ENCODE assay signal across 8 cellular contexts in the genomic region with DNA sequence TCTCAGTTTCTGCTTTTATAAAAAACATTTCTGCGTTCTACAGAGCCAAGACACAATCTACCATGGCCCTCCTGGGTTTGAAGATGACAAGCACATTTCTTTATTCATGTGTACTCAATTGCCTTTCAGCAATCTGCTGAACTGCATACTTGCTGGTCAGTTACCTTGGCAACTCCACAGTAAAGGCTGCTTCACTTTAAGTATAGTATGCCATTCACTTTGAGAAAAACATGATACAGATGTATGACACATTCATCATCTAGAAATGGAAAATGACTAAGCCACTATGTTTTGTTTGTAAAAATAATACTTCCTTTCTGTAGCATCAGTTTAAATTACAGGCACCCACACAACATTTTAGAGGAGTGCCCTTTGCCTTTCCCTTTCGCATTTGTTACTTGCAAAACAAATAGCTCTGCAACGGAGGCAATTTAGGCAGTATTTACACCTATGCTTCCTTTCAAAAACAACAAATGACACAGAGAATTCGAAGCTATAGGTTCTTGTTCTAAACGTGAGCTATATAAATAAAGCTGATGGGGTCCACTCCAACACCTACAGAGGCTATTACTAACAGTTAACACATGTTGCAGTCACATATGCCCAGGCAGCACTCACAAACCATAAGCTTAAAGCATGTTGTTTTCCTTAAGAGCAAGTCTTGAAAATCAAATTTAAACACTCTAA. TPM values are rescaled to one million over a fixed set of nuclear protein-coding genes. Genes with fewer than 3 reads are reported as not detected.
A peak's percentile ranks its signal among the peaks of the same experiment; 100 is the strongest.
DNase-seq lines count a peak whose midpoint lies in the region; ATAC-seq, FAIRE-seq and TF ChIP-seq lines count a peak whose summit lies in the region.

No MANE protein-coding gene starts in this region.

- no peak overlapping the region for H2AFZ ChIP-seq in endothelial cell of umbilical vein (ENCODE audit: low read depth, low read length)

- POLR2A ChIA-PET in MCF 10A (lab: Yijun Ruan, JAX), result interaction anchor here (1.7 to 3.5 kb wide), 4 partner anchors 10 to 23 kb away, joined by 5 to 17 read pairs (median 9); a partner anchor contains a TSS
- POLR2A ChIA-PET in endothelial cell of umbilical vein (lab: Charles Lee), result no interaction called here
- POLR2A ChIA-PET in T-cell (lab: Charles Lee), result interaction anchor here in 1 of 2 donors (0.9 kb wide), 1 partner anchor 9 kb away, joined by 3 read pairs; no protein-coding TSS in a partner anchor

- H3K4me3 ChIP-seq in breast epithelium (no peak overlapping the region), endothelial cell of umbilical vein (replicated peaks in 1 of 3; ENCODE audit: insufficient read depth in 1 of 3, low read depth in 1 of 3, low read length in 3 of 3) (no peak overlapping the region)

- ATAC-seq in T-cell (replicated peaks in 1 of 4), result no peak

- DNase-seq in MCF 10A (ENCODE audit: unreplicated experiment) (peak; percentile 59), breast epithelium (ENCODE audit: low spot score in 2 of 2) (no peak), NCI-H187 treated with DMSO at 0.1 percent for 48 hours (lab: John Stamatoyannopoulos, UW) (peak; percentile 16), endothelial cell of umbilical vein (ENCODE audit: low read depth, low spot score) (peak; percentile 84), type B pancreatic cell (ENCODE audit: extremely low spot score, unreplicated experiment) (no peak), T-cell (no peak), putamen (ENCODE audit: low spot score) (no peak), NCI-H510A (lab: John Stamatoyannopoulos, UW) (no peak)

- no peaks in the 10 kb centered on the region for H3K9me3 ChIP-seq in breast epithelium
- no peaks in the 10 kb centered on the region for H3K9me3 ChIP-seq in endothelial cell of umbilical vein (replicated peaks; ENCODE audit: control insufficient read depth, insufficient read depth, low read length)

- H3K27ac Mint-ChIP-seq in MCF 10A (ENCODE audit: low read depth, unreplicated experiment) (peak overlapping the region; percentile 16), type B pancreatic cell (peak overlapping the region; percentile 76), T-cell (no peak overlapping the region)

- FAIRE-seq in endothelial cell of umbilical vein (lab: Jason Lieb, UNC), result peak; percentile 69

- BruUV-seq in MCF 10A (replicated peaks; lab: Mats Ljungman, UMichigan), result no TSS peak
- no TSS peak for BruUV-seq in endothelial cell of umbilical vein (replicated peaks; lab: Mats Ljungman, UMichigan)

- H3K9me1 ChIP-seq in endothelial cell of umbilical vein (replicated peaks; ENCODE audit: control insufficient read depth, extremely low read depth, insufficient read depth, low read length), result no peaks in the 10 kb centered on the region

- H3K9me3 Mint-ChIP-seq in MCF 10A (ENCODE audit: unreplicated experiment) (no peaks in the 10 kb centered on the region), type B pancreatic cell (peaks cover 3% of the 10 kb centered on the region), T-cell (no peaks in the 10 kb centered on the region)

- no peak overlapping the region for H3K4me3 Mint-ChIP-seq in MCF 10A (ENCODE audit: unreplicated experiment)
- peak overlapping the region; percentile 31 for H3K4me3 Mint-ChIP-seq in type B pancreatic cell
- H3K4me3 Mint-ChIP-seq in T-cell, result no peak overlapping the region

- H3K27me3 ChIP-seq in breast epithelium (no peaks in the 10 kb centered on the region), endothelial cell of umbilical vein (ENCODE audit: control insufficient read depth in 2 of 2, insufficient read depth in 2 of 2, low read length in 2 of 2) (no peaks in the 10 kb centered on the region)

- H3K4me1 ChIP-seq in breast epithelium (no peaks in the 10 kb centered on the region), endothelial cell of umbilical vein (ENCODE audit: control insufficient read depth, extremely low read depth, insufficient read depth, low read length) (peaks cover 11% of the 10 kb centered on the region)

- TF ChIP-seq POLR2A in breast epithelium (IDR thresholded peaks at IDR 0.05) (no peak), endothelial cell of umbilical vein (IDR thresholded peaks at IDR 0.05; ENCODE audit: low read depth, low read length) (no peak)

- H3K4me2 ChIP-seq in endothelial cell of umbilical vein (ENCODE audit: insufficient read depth, low read length), result peak overlapping the region; percentile 65

- TF ChIP-seq CTCF in MCF 10A (IDR thresholded peaks at IDR 0.05; ENCODE audit: unreplicated experiment) (no peak), breast epithelium (IDR thresholded peaks at IDR 0.05) (no peak), endothelial cell of umbilical vein (IDR thresholded peaks at IDR 0.05; ENCODE audit: extremely low read depth in 1 of 2, insufficient read depth in 1 of 2, low read depth in 1 of 2, low read length in 2 of 2) (no peak), type B pancreatic cell (conservative IDR thresholded peaks at IDR 0.05) (no peak)

- H3K27me3 Mint-ChIP-seq in MCF 10A (ENCODE audit: insufficient read depth, unreplicated experiment), result no peaks in the 10 kb centered on the region
- H3K27me3 Mint-ChIP-seq in type B pancreatic cell, result no peaks in the 10 kb centered on the region
- H3K27me3 Mint-ChIP-seq in T-cell, result peaks cover 16 to 41% of the 10 kb centered on the region in 2 donors

- H3K36me3 ChIP-seq in breast epithelium (no peaks in the 10 kb centered on the region), endothelial cell of umbilical vein (ENCODE audit: control insufficient read depth in 2 of 2, extremely low read depth in 1 of 2, insufficient read depth in 2 of 2, low read length in 2 of 2) (no peaks in the 10 kb centered on the region)

- dilution Hi-C loops in endothelial cell of umbilical vein (cut with MboI; ENCODE audit: extremely low pct_ligation_motif_present, low sequenced_read_pairs), result no loop called here

- no peaks in the 10 kb centered on the region for H4K20me1 ChIP-seq in endothelial cell of umbilical vein (replicated peaks; ENCODE audit: control insufficient read depth, extremely low read depth, insufficient read depth, low read length)

- H3K79me2 ChIP-seq in endothelial cell of umbilical vein (ENCODE audit: control insufficient read depth, insufficient read depth, low read length), result no peaks in the 10 kb centered on the region

- CTCF ChIA-PET in MCF 10A (lab: Yijun Ruan, JAX) (interaction anchor here (0.6 to 2.0 kb wide), 8 partner anchors 9 to 1019 kb away, joined by 3 to 9 read pairs (median 4); a partner anchor contains a TSS), endothelial cell of umbilical vein (lab: Charles Lee) (interaction anchor here (0.6 to 2.8 kb wide), 7 partner anchors 9 to 344 kb away, joined by 3 to 8 read pairs (median 6); no protein-coding TSS in a partner anchor), T-cell (lab: Charles Lee) (no interaction called here)

- no peak overlapping the region for H3K27ac ChIP-seq in breast epithelium
- H3K27ac ChIP-seq in endothelial cell of umbilical vein (ENCODE audit: insufficient read depth, low read depth, low read length), result peak overlapping the region; percentile 51

- H3K4me1 Mint-ChIP-seq in MCF 10A (ENCODE audit: insufficient read depth, unreplicated experiment), result peaks cover 16% of the 10 kb centered on the region
- peaks cover 37% of the 10 kb centered on the region for H3K4me1 Mint-ChIP-seq in type B pancreatic cell (ENCODE audit: unreplicated experiment)
- H3K4me1 Mint-ChIP-seq in T-cell, result no peaks in the 10 kb centered on the region

- H3K36me3 Mint-ChIP-seq in MCF 10A (ENCODE audit: insufficient read depth, unreplicated experiment), result no peaks in the 10 kb centered on the region
- peaks cover 4% of the 10 kb centered on the region for H3K36me3 Mint-ChIP-seq in type B pancreatic cell
- H3K36me3 Mint-ChIP-seq in T-cell, result no peaks in the 10 kb centered on the region

- no peak overlapping the region for H3K9ac ChIP-seq in endothelial cell of umbilical vein (replicated peaks; ENCODE audit: extremely low read depth, insufficient read depth, low read length)

- intact Hi-C loops in MCF 10A (cut with micrococcal nuclease) (loop anchor here (2.0 kb wide), 1 partner anchor 22 kb away; no protein-coding TSS in a partner anchor), breast epithelium (cut with DNase I; ENCODE audit: low total_unique reads) (no loop called here), endothelial cell of umbilical vein (cut with micrococcal nuclease) (loop anchor here (1.0 to 5.0 kb wide), 3 partner anchors 23 to 105 kb away; no protein-coding TSS in a partner anchor)

TF ChIP-seq in endothelial cell of umbilical vein, 7 proteins besides CTCF, POLR2A, EP300 and RAD21:
- TF ChIP-seq FOS (IDR thresholded peaks at IDR 0.05; ENCODE audit: borderline replicate concordance, insufficient read depth, low read length) (peak; percentile 82), MYC (IDR thresholded peaks at IDR 0.05; ENCODE audit: low read depth, low read length) (no peak), JUN (IDR thresholded peaks at IDR 0.05; ENCODE audit: borderline replicate concordance, insufficient read depth, insufficient read length, low read depth) (peak; percentile 98)

RNA-seq across cellular contexts. Expression of a gene that starts 23.5 kb away (rescaled TPM):
- total RNA-seq in MCF 10A (2022) (39.4 and 48.9 TPM in 2 replicates), breast epithelium (100 to 1,000 TPM in 1 of 3 donors, 10 to 100 TPM in 2; 90.7 to 107 (median 92.2) TPM), endothelial cell of umbilical vein (53.3 and 57.7 TPM in 2 replicates), type B pancreatic cell (ENCODE audit: low replicate concordance) (30.9 and 39.8 TPM in 2 replicates), T-cell (1 to 10 TPM in 3 of 5 donors, under 1 TPM in 2; 0.58 to 2.2 (median 1.9) TPM)
- polyA plus RNA-seq in endothelial cell of umbilical vein, result 37.3 and 46.8 TPM in 2 replicates
- 44.6 and 50.3 TPM in 2 replicates for polyA plus RNA-seq in endothelial cell of umbilical vein (2011; cell fraction: cytosol; rRNA removed)
- polyA plus RNA-seq in endothelial cell of umbilical vein (2011; cell fraction: nucleus; rRNA removed), result 58.1 and 61.0 TPM in 2 replicates
- polyA plus RNA-seq in endothelial cell of umbilical vein (2012), result 30.9 and 33.5 TPM in 2 replicates
- polyA minus RNA-seq in endothelial cell of umbilical vein, result 49.8 and 73.8 TPM in 2 replicates
- 12.0 TPM for polyA minus RNA-seq in endothelial cell of umbilical vein (2011; cell fraction: cytosol; rRNA and poly(A)+ RNA removed)
- 86.0 and 103 TPM in 2 replicates for polyA minus RNA-seq in endothelial cell of umbilical vein (2011; cell fraction: nucleus; rRNA and poly(A)+ RNA removed)

Comparison
In these comparisons a context has a peak if more than half of its experiments do, and no peak if none do; other contexts are left out.
1. DNase-seq: peak in MCF 10A (single experiment), NCI-H187 treated with DMSO at 0.1 percent for 48 hours (single experiment) and endothelial cell of umbilical vein (single experiment); none in breast epithelium (0 of 2), type B pancreatic cell (single experiment), T-cell (0 of 34), putamen (single experiment) and NCI-H510A (single experiment).
2. H3K27ac Mint-ChIP-seq: peak in MCF 10A (single experiment) and type B pancreatic cell (single experiment); none in T-cell (0 of 2).
3. CTCF ChIA-PET loops: an anchor here in MCF 10A (0.6 to 2.0 kb wide) and endothelial cell of umbilical vein (0.6 to 2.8 kb wide); none called in T-cell.